In genomic region chr5:181223041-181223728, GRCh38 we compare ENCODE assay signal across 8 cellular contexts. TPM values are rescaled to one million over a fixed set of nuclear protein-coding genes. Genes with fewer than 3 reads are reported as not detected.
DNase-seq lines count a peak whose midpoint lies in the region; ATAC-seq and TF ChIP-seq lines count a peak whose summit lies in the region.

TRIM41 (plus strand) TSS chr5:181223281; CDS start chr5:181224000, 719 bp downstream.

- CTCF ChIA-PET in Caco-2 (lab: Charles Lee) = interaction anchor here (0.6 to 1.6 kb wide), 2 partner anchors 12 to 39 kb away, joined by 3 to 11 read pairs; no protein-coding TSS in a partner anchor

- H3K4me2 ChIP-seq in KMS-11 = peak within 1 kb of the TSS; percentile 82

- ATAC-seq in GM21576 (IDR thresholded peaks at IDR 0.05; ENCODE audit: unreplicated experiment) = peak; percentile 56

- H3K9me3 Mint-ChIP-seq in Caco-2 (ENCODE audit: unreplicated experiment) (no peaks in the 10 kb centered on the region), neural crest cell (peaks cover 6% of the 10 kb centered on the region)

- intact Hi-C loops in Caco-2 (cut with micrococcal nuclease; ENCODE audit: unreplicated experiment) = loop anchor here (1.0 kb wide), 5 partner anchors 12 to 39 kb away; partner anchors contain the start of gene TRIM52

- H2AFZ ChIP-seq in KMS-11 (ENCODE audit: low read depth) = peak within 1 kb of the TSS; percentile 67

- POLR2A ChIA-PET in Caco-2 (lab: Charles Lee) = interaction anchor here (0.5 to 1.0 kb wide), 11 partner anchors 12 to 932 kb away, joined by 3 to 15 read pairs (median 4); partner anchors contain the start of genes MGAT1 and RACK1

- H3K36me3 Mint-ChIP-seq in Caco-2 (ENCODE audit: insufficient read depth, unreplicated experiment) (peaks cover 38% of the 10 kb centered on the region), neural crest cell (ENCODE audit: low read depth) (peaks cover 11% of the 10 kb centered on the region)

- peak within 1 kb of the TSS; percentile 92 for H3K27ac ChIP-seq in KMS-11

- peak within 1 kb of the TSS; percentile 86 for H3K4me3 Mint-ChIP-seq in Caco-2 (ENCODE audit: unreplicated experiment)
- H3K4me3 Mint-ChIP-seq in neural crest cell = peak within 1 kb of the TSS; percentile 95

- H3K4me1 Mint-ChIP-seq in Caco-2 (ENCODE audit: low read depth, unreplicated experiment) (peaks cover 35% of the 10 kb centered on the region), neural crest cell (peaks cover 44% of the 10 kb centered on the region)

- H3K36me3 ChIP-seq in Caco-2 (ENCODE audit: control insufficient read depth, insufficient read depth, low read length) = no peaks in the 10 kb centered on the region
- H3K36me3 ChIP-seq in KMS-11 (ENCODE audit: insufficient read depth) = no peaks in the 10 kb centered on the region

- BruUV-seq in Caco-2 (replicated peaks; lab: Mats Ljungman, UMichigan) = no TSS peak

- TF ChIP-seq CTCF in Caco-2 (IDR thresholded peaks at IDR 0.05; ENCODE audit: insufficient read depth in 1 of 2, low read depth in 1 of 2, low read length in 1 of 2, severe bottlenecking in 1 of 2, unreplicated experiment in 1 of 2) (peak in 1 of 2 experiments; percentile 5), KMS-11 (conservative IDR thresholded peaks at IDR 0.05; ENCODE audit: low read depth, low read length) (no peak), neural crest cell (conservative IDR thresholded peaks at IDR 0.05) (peak; percentile 9), subcutaneous adipose tissue (IDR thresholded peaks at IDR 0.05; ENCODE audit: low read depth) (no peak)

- H3K4me3 ChIP-seq in Caco-2 (ENCODE audit: low read depth, low read length) (peak within 1 kb of the TSS; percentile 93), KMS-11 (IDR thresholded peaks at IDR 0.05; ENCODE audit: insufficient read depth, low read depth, low read length) (no peak within 1 kb of the TSS)

- peak within 1 kb of the TSS; percentile 99 for H3K27ac Mint-ChIP-seq in Caco-2 (ENCODE audit: unreplicated experiment)
- H3K27ac Mint-ChIP-seq in neural crest cell (ENCODE audit: unreplicated experiment) = peak within 1 kb of the TSS; percentile 99

- DNase-seq in Caco-2 (peak; percentile 99), activated T-cell treated with anti-CD3 and anti-CD28 coated beads for 48 hours (ENCODE audit: low read depth) (peak; percentile 97), fibroblast of peridontal ligament (ENCODE audit: extremely low read depth) (peak; percentile 98), neural crest cell (ENCODE audit: low read depth, low spot score) (peak; percentile 97), NCI-H2227 treated with DMSO at 0.1 percent for 48 hours (lab: John Stamatoyannopoulos, UW) (no peak)

- no peaks in the 10 kb centered on the region for H3K27me3 ChIP-seq in Caco-2 (replicated peaks; ENCODE audit: control insufficient read depth, insufficient read depth, low read length)
- no peaks in the 10 kb centered on the region for H3K27me3 ChIP-seq in KMS-11 (ENCODE audit: insufficient read depth, low read depth)

- H3K9me3 ChIP-seq in Caco-2 = no peaks in the 10 kb centered on the region

- H3K27me3 Mint-ChIP-seq in Caco-2 (ENCODE audit: insufficient read depth, unreplicated experiment) = peaks cover 6% of the 10 kb centered on the region
- peaks cover 46% of the 10 kb centered on the region for H3K27me3 Mint-ChIP-seq in neural crest cell (ENCODE audit: low read depth)

- H3K9ac ChIP-seq in KMS-11 = peak within 1 kb of the TSS; percentile 67; the same call in 1 of the 2 replicates

- H3K4me1 ChIP-seq in Caco-2 = no peaks in the 10 kb centered on the region
- peaks cover 8% of the 10 kb centered on the region for H3K4me1 ChIP-seq in KMS-11 (ENCODE audit: low read depth, poor library complexity, severe bottlenecking)

- no peaks in the 10 kb centered on the region for H4K20me1 ChIP-seq in KMS-11 (ENCODE audit: insufficient read depth)

- no peaks in the 10 kb centered on the region for H3K79me2 ChIP-seq in KMS-11 (ENCODE audit: insufficient read depth, low read depth)

RNA-seq across cellular contexts. Expression of gene TRIM41, which starts in this region (rescaled TPM):
- total RNA-seq in Caco-2 (2022) (23.6 and 28.7 TPM in 2 replicates), neural crest cell (34.5 and 39.1 TPM in 2 replicates), subcutaneous adipose tissue (10 to 100 TPM in 3 of 4 donors, 1 to 10 TPM in 1; 8.5 to 17.3 (median 12.7) TPM)
